Comparison of ENCODE assay signal across 12 cellular contexts in the genomic region with DNA sequence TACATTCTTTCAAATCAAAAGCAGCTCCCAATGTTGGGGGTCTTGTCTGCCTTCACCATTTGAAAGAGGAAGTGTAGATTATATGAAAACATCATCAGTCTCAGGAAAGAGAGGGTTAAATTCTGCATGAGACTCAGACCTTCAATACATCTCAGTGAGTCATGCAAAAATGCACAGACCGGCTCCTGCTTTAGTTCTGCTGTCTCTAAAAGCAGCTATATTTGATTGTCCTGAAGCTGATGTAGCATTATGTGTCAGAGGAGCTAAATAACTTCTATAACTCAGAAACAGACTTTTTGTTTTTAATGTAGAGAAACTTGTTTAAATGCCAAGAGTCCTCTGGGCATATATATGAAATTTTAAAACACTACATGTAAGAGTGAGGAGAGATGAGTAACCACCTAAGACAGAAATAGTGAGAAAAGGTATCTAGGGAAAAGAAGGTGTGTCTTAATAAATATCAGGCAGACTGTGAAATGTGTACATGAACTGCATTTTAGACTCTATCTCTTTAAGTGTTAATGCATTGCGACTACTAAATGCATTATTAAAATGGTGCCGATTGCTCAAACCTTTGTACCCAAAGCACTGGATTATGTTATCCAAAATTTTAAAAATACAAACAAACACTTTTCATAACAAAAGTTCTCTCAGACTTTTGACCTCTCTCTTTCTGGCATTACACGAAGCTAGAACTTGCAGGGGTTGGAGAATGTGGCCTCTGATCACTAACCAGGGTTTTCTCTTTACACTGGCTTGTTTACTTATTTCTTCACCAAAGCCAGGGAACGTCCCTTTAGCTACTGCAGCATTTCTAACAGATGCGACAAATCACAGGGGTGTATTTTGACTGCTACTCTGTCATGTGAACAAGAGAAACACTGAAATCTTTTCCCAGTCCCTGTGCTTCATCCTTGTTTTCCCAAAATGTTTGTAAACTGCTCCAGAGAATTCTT.
DNase-seq lines count a peak whose midpoint lies in the region; ATAC-seq and TF ChIP-seq lines count a peak whose summit lies in the region.
"Had no signal": no experiment of that assay in that cellular context is flagged by ENCODE, and none has a peak within 500 bp of the region (broad histone marks: within the 10 kb centered on the region; RNA-seq: fewer than 3 reads in every experiment).

No MANE protein-coding gene starts in this region.

- H3K36me3 ChIP-seq in HUES64 (ENCODE audit: insufficient read depth, low read length) (no peaks in the 10 kb centered on the region), brain microvascular endothelial cell (replicated peaks) (no peaks in the 10 kb centered on the region), left lung (no peaks in the 10 kb centered on the region)
- H3K36me3 ChIP-seq: BLaER1 treated with 17β-estradiol and CSF1 and Interleukin-3, amounts not matched to agents 10 nM and 100 nM had no signal

- ATAC-seq in left lung, result peak; percentile 29

- H3K9ac ChIP-seq in HUES64 (ENCODE audit: low read depth, low read length), result peak overlapping the region; percentile 29; the same call in 1 of the 2 replicates
- H3K9ac ChIP-seq: BLaER1 treated with 17β-estradiol and CSF1 and Interleukin-3, amounts not matched to agents 10 nM and 100 nM had no signal

- H3K27me3 ChIP-seq in HUES64 (ENCODE audit: insufficient read depth, low read length) (no peaks in the 10 kb centered on the region), brain microvascular endothelial cell (replicated peaks) (no peaks in the 10 kb centered on the region), left lung (no peaks in the 10 kb centered on the region)
- H3K27me3 ChIP-seq: BLaER1 treated with 17β-estradiol and CSF1 and Interleukin-3, amounts not matched to agents 10 nM and 100 nM had no signal

- H3K27ac ChIP-seq in HUES64 (ENCODE audit: low read depth, low read length), result peak overlapping the region; percentile 98
- H3K27ac ChIP-seq in brain microvascular endothelial cell, result no peak overlapping the region
- no peak overlapping the region for H3K27ac ChIP-seq in left lung
- H3K27ac ChIP-seq: BLaER1 treated with 17β-estradiol and CSF1 and Interleukin-3, amounts not matched to agents 10 nM and 100 nM had no signal

- TF ChIP-seq CTCF in brain microvascular endothelial cell (IDR thresholded peaks at IDR 0.05; ENCODE audit: low read depth, low read length, missing control alignments) (no peak), left lung (IDR thresholded peaks at IDR 0.05) (no peak)

- H3K4me3 ChIP-seq in HUES64 (ENCODE audit: low read length), result no peak overlapping the region
- no peak overlapping the region for H3K4me3 ChIP-seq in brain microvascular endothelial cell (ENCODE audit: low read depth, low read length)
- H3K4me3 ChIP-seq in left lung, result no peak overlapping the region
- H3K4me3 ChIP-seq: BLaER1 treated with 17β-estradiol and CSF1 and Interleukin-3, amounts not matched to agents 10 nM and 100 nM had no signal

- 56% methylated on average over 6 of the region's 6 CpGs for WGBS in HUES64

- no peaks in the 10 kb centered on the region for H3K9me3 ChIP-seq in HUES64 (ENCODE audit: insufficient read depth, low read depth, low read length)
- H3K9me3 ChIP-seq in left lung, result no peaks in the 10 kb centered on the region

- intact Hi-C loops in left lung (cut with DNase I), result no loop called here

- DNase-seq in AG08395 (ENCODE audit: low spot score), result peak; percentile 9
- peak; percentile 60 for DNase-seq in brain microvascular endothelial cell
- DNase-seq in left lung, result no peak
- DNase-seq in NCI-H2171 (lab: John Stamatoyannopoulos, UW), result no peak
- no peak for DNase-seq in NCI-H82 treated with DMSO at 0.1 percent for 48 hours (lab: John Stamatoyannopoulos, UW; ENCODE audit: unreplicated experiment)
- DNase-seq in mesenteric fat pad (ENCODE audit: low spot score), result no peak
- no peak for DNase-seq in NCI-H774 (lab: John Stamatoyannopoulos, UW)
- DNase-seq: activated CD8-positive, alpha-beta memory T cell treated with anti-CD3 and anti-CD28 coated beads for 24 hours; effector CD4-positive, alpha-beta T cell; NCI-H1930 had no signal

- in situ Hi-C loops in brain microvascular endothelial cell (cut with HindIII; ENCODE audit: low pct_ligation_motif_present, low sequenced_read_pairs), result no loop called here

- H3K4me1 ChIP-seq in HUES64 (ENCODE audit: insufficient read depth, low read length), result peaks cover 34% of the 10 kb centered on the region
- H3K4me1 ChIP-seq in left lung, result no peaks in the 10 kb centered on the region

Comparison
In these comparisons a context has a peak if more than half of its experiments do, and no peak if none do; other contexts are left out.
1. DNase-seq: peak in AG08395 (single experiment) and brain microvascular endothelial cell (single experiment); none in left lung (0 of 2), NCI-H2171 (single experiment), NCI-H82 treated with DMSO at 0.1 percent for 48 hours (single experiment), mesenteric fat pad (single experiment) and NCI-H774 (single experiment).